In genomic region chr4:5710962-5711478, GRCh38 we compare ENCODE assay signal across 8 cellular contexts. TPM values are rescaled to one million over a fixed set of nuclear protein-coding genes. Genes with fewer than 3 reads are reported as not detected.
DNase-seq lines count a peak whose midpoint lies in the region; ATAC-seq and TF ChIP-seq lines count a peak whose summit lies in the region.

Gene EVC, plus strand, starts transcription at chr4:5711201. Its CDS starts 180 bp downstream, at chr4:5711381.

- H3K4me1 Mint-ChIP-seq in activated naive CD4-positive, alpha-beta T cell treated with anti-CD3 and anti-CD28 coated beads, Interleukin-2, amount 50 U/mL, for 24 hours, result peaks cover 5% of the 10 kb centered on the region
- H3K4me1 Mint-ChIP-seq in neural progenitor cell, result peaks cover 29% of the 10 kb centered on the region

- TF ChIP-seq CTCF in neural progenitor cell (IDR thresholded peaks at IDR 0.05), result no peak

- H2AFZ ChIP-seq in neural progenitor cell (replicated peaks), result peak within 1 kb of the TSS; percentile 75

- H3K27me3 ChIP-seq in neural progenitor cell, result peaks cover 38% of the 10 kb centered on the region

- peak within 1 kb of the TSS; percentile 89 for H3K4me2 ChIP-seq in neural progenitor cell

- H3K9me3 ChIP-seq in neural progenitor cell (ENCODE audit: low read depth), result peaks cover 3% of the 10 kb centered on the region

- H3K27ac ChIP-seq in neural progenitor cell, result no peak within 1 kb of the TSS

- DNase-seq in activated naive CD4-positive, alpha-beta T cell treated with Interleukin-2 at 50 U/mL for 16 hours, result peak; percentile 49
- DNase-seq in activated naive CD4-positive, alpha-beta T cell treated with anti-CD3 and anti-CD28 coated beads, Interleukin-2, amount 50 U/mL, for 16 hours, result no peak
- peak; percentile 36 for DNase-seq in NCI-H2171 treated with DMSO at 0.1 percent for 48 hours (lab: John Stamatoyannopoulos, UW)
- DNase-seq in glomerular endothelial cell (ENCODE audit: extremely low read depth, low read depth, low spot score), result no peak
- DNase-seq in neural progenitor cell (ENCODE audit: low spot score), result peak; percentile 85

- peaks cover 34% of the 10 kb centered on the region for H3K27me3 Mint-ChIP-seq in activated naive CD4-positive, alpha-beta T cell treated with anti-CD3 and anti-CD28 coated beads, Interleukin-2, amount 50 U/mL, for 24 hours
- H3K27me3 Mint-ChIP-seq in neural progenitor cell (ENCODE audit: insufficient read depth, low read depth), result peaks cover 18% of the 10 kb centered on the region

- H3K4me3 Mint-ChIP-seq in activated naive CD4-positive, alpha-beta T cell treated with anti-CD3 and anti-CD28 coated beads, Interleukin-2, amount 50 U/mL, for 24 hours, result peak within 1 kb of the TSS; percentile 23
- peak within 1 kb of the TSS; percentile 90 for H3K4me3 Mint-ChIP-seq in neural progenitor cell

- H3K4me1 ChIP-seq in neural progenitor cell, result peaks cover 19% of the 10 kb centered on the region

- no peaks in the 10 kb centered on the region for H3K79me2 ChIP-seq in neural progenitor cell (ENCODE audit: low read depth)

- peaks cover 10% of the 10 kb centered on the region for H3K9me3 Mint-ChIP-seq in activated naive CD4-positive, alpha-beta T cell treated with anti-CD3 and anti-CD28 coated beads, Interleukin-2, amount 50 U/mL, for 24 hours
- peaks cover 12% of the 10 kb centered on the region for H3K9me3 Mint-ChIP-seq in neural progenitor cell

- peaks cover 29% of the 10 kb centered on the region for H3F3A ChIP-seq in neural progenitor cell (ENCODE audit: low read depth)

- H3K36me3 ChIP-seq in neural progenitor cell, result no peaks in the 10 kb centered on the region

- H3K9ac ChIP-seq in neural progenitor cell, result no peak within 1 kb of the TSS

- no peak within 1 kb of the TSS for H3K27ac Mint-ChIP-seq in activated naive CD4-positive, alpha-beta T cell treated with anti-CD3 and anti-CD28 coated beads, Interleukin-2, amount 50 U/mL, for 24 hours
- peak within 1 kb of the TSS; percentile 76 for H3K27ac Mint-ChIP-seq in neural progenitor cell

- ATAC-seq in GM21526 (IDR thresholded peaks at IDR 0.05; ENCODE audit: low FRiP score, unreplicated experiment), result no peak
- no peak for ATAC-seq in GM19351 (IDR thresholded peaks at IDR 0.05; ENCODE audit: unreplicated experiment)

- no peaks in the 10 kb centered on the region for H4K20me1 ChIP-seq in neural progenitor cell (ENCODE audit: low read depth)

- peak within 1 kb of the TSS; percentile 53 for H3K4me3 ChIP-seq in neural progenitor cell

- no peaks in the 10 kb centered on the region for H3K36me3 Mint-ChIP-seq in activated naive CD4-positive, alpha-beta T cell treated with anti-CD3 and anti-CD28 coated beads, Interleukin-2, amount 50 U/mL, for 24 hours
- peaks cover 8% of the 10 kb centered on the region for H3K36me3 Mint-ChIP-seq in neural progenitor cell

RNA-seq across cellular contexts. Expression of gene EVC, which starts in this region (rescaled TPM):
- total RNA-seq in glomerular endothelial cell (52.8 and 58.6 TPM in 2 replicates), neural progenitor cell (ENCODE audit: low replicate concordance) (3.6 and 10.8 TPM in 2 replicates)

Comparison
In these comparisons a context has a peak if more than half of its experiments do, and no peak if none do; other contexts are left out.
1. DNase-seq: peak in activated naive CD4-positive, alpha-beta T cell treated with Interleukin-2 at 50 U/mL for 16 hours (single experiment), NCI-H2171 treated with DMSO at 0.1 percent for 48 hours (single experiment) and neural progenitor cell (single experiment); none in activated naive CD4-positive, alpha-beta T cell treated with anti-CD3 and anti-CD28 coated beads, Interleukin-2, amount 50 U/mL, for 16 hours (single experiment) and glomerular endothelial cell (single experiment).